1 cellular context compared by ENCODE assay signal in genomic region chr5:154529282-154529681, GRCh38.
TF ChIP-seq lines count a peak whose summit lies in the region.

No MANE protein-coding gene starts in this region.

TF ChIP-seq in HEK293, 187 proteins besides CTCF, POLR2A, EP300 and RAD21 (continued from another document):
- TF ChIP-seq ATF2 (tag by site-specific recombination; IDR thresholded peaks at IDR 0.05; ENCODE audit: low read depth): no peak
- no peak for TF ChIP-seq YY2 (tag by site-specific recombination; IDR thresholded peaks at IDR 0.05)
- no peak for TF ChIP-seq ZNF157 (tag by site-specific recombination; IDR thresholded peaks at IDR 0.05)
- TF ChIP-seq ZNF146 (tag by site-specific recombination; IDR thresholded peaks at IDR 0.05): peak; percentile 96
- no peak for TF ChIP-seq ZNF561 (tag by site-specific recombination; IDR thresholded peaks at IDR 0.05; ENCODE audit: borderline replicate concordance)
- TF ChIP-seq ZNF202 (tag by site-specific recombination; IDR thresholded peaks at IDR 0.05; ENCODE audit: borderline replicate concordance): no peak
- TF ChIP-seq ZNF394 (tag by site-specific recombination; IDR thresholded peaks at IDR 0.05; ENCODE audit: borderline replicate concordance): no peak
- TF ChIP-seq ZNF654 (tag by site-specific recombination; IDR thresholded peaks at IDR 0.05; ENCODE audit: low read depth): no peak
- no peak for TF ChIP-seq MYNN (tag by site-specific recombination; IDR thresholded peaks at IDR 0.05; ENCODE audit: borderline replicate concordance)
